11 cellular contexts compared by ENCODE assay signal in the genomic region with DNA sequence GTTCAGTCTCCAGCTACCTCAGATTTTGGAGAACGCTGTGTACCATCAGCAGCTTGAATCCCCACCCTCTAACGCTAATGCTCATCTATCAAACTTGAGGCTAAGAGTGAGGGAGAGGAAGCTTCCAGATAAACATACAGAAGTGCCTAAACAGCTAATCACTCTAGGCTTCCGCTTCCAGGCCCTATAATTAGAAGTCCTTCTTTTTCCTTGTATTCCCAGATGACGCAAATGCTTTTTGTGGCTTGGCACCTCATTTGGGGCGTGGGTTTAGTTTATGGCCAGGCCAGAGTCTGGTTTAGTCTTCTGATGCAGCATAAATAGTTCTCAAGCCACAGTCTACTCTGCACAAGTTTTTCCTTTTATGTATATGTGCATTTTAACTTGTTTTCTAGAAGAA.
DNase-seq lines count a peak whose midpoint lies in the region; ATAC-seq, FAIRE-seq and TF ChIP-seq lines count a peak whose summit lies in the region.
"Had no signal": no experiment of that assay in that cellular context is flagged by ENCODE, and none has a peak within 500 bp of the region (broad histone marks: within the 10 kb centered on the region; RNA-seq: fewer than 3 reads in every experiment).

No MANE protein-coding gene starts in this region.

- CTCF ChIA-PET in activated CD4-positive, alpha-beta memory T cell treated with anti-CD3 and anti-CD28 coated beads for 36 hours (lab: Charles Lee): no interaction called here

- no peaks in the 10 kb centered on the region for H3K36me3 ChIP-seq in lower lobe of right lung
- H3K36me3 ChIP-seq in aorta (ENCODE audit: control insufficient read depth in 1 of 2, insufficient read depth in 2 of 2, low read length in 1 of 2): no peaks in the 10 kb centered on the region

- peak in 2 of 3 experiments; percentile 14 to 34 for DNase-seq in NCI-H1417 (lab: John Stamatoyannopoulos, UW)
- DNase-seq in NCI-H1417 treated with DMSO at 0.1 percent for 48 hours (lab: John Stamatoyannopoulos, UW): no peak
- no peak for DNase-seq in lower lobe of right lung
- peak; percentile 83 to 85 for DNase-seq in aorta
- no peak for DNase-seq in GM19238 (ENCODE audit: insufficient read length, low spot score)
- no peak for DNase-seq in ecto neural progenitor cell (ENCODE audit: low spot score)
- DNase-seq in activated CD4-positive, alpha-beta memory T cell treated with anti-CD3 and anti-CD28 coated beads for 36 hours: no peak
- DNase-seq: 8988T; NCI-H524 treated with DMSO at 0.1 percent for 48 hours; stimulated activated CD4-positive, alpha-beta T cell treated with anti-CD3 and anti-CD28 coated beads, Interleukin-15, amount 100 ng/mL, for 24 hours had no signal

- peak; percentile 31 for FAIRE-seq in colon (lab: Jason Lieb, UNC)

- no peaks in the 10 kb centered on the region for H3K27me3 Mint-ChIP-seq in activated CD4-positive, alpha-beta memory T cell treated with anti-CD3 and anti-CD28 coated beads for 36 hours

- no peaks in the 10 kb centered on the region for H3K9me3 ChIP-seq in lower lobe of right lung
- H3K9me3 ChIP-seq in aorta (ENCODE audit: control insufficient read depth, low read length): no peaks in the 10 kb centered on the region

- no peak overlapping the region for H3K4me3 Mint-ChIP-seq in activated CD4-positive, alpha-beta memory T cell treated with anti-CD3 and anti-CD28 coated beads for 36 hours

- H3K27ac Mint-ChIP-seq in activated CD4-positive, alpha-beta memory T cell treated with anti-CD3 and anti-CD28 coated beads for 36 hours: no peak overlapping the region

- no peaks in the 10 kb centered on the region for H3K9me3 Mint-ChIP-seq in activated CD4-positive, alpha-beta memory T cell treated with anti-CD3 and anti-CD28 coated beads for 36 hours

- 2 to 5% methylated on average over 5 of the region's 5 CpGs for WGBS in aorta, 2 donors

- intact Hi-C loops in lower lobe of right lung (cut with DNase I) (no loop called here), aorta (cut with DNase I) (no loop called here)
- intact Hi-C loops in activated CD4-positive, alpha-beta memory T cell treated with anti-CD3 and anti-CD28 coated beads for 36 hours (cut with micrococcal nuclease): no loop called here

- no peaks in the 10 kb centered on the region for H3K4me1 Mint-ChIP-seq in activated CD4-positive, alpha-beta memory T cell treated with anti-CD3 and anti-CD28 coated beads for 36 hours (ENCODE audit: low read depth)

- H3K4me1 ChIP-seq in lower lobe of right lung: peaks cover 9% of the 10 kb centered on the region
- peaks cover 0 to 3% of the 10 kb centered on the region in 2 donors for H3K4me1 ChIP-seq in aorta (ENCODE audit: control insufficient read depth in 1 of 2, insufficient read depth in 2 of 2, low read length in 2 of 2)

- H3K27me3 ChIP-seq in lower lobe of right lung (ENCODE audit: low read depth): no peaks in the 10 kb centered on the region
- H3K27me3 ChIP-seq in aorta (ENCODE audit: control insufficient read depth in 1 of 2, insufficient read depth in 2 of 2, low read length in 1 of 2): no peaks in the 10 kb centered on the region

- ATAC-seq in lower lobe of right lung: peak; percentile 78 to 82
- peak; percentile 83 for ATAC-seq in aorta (ENCODE audit: low FRiP score)

- H3K4me3 ChIP-seq in lower lobe of right lung (no peak overlapping the region), aorta (ENCODE audit: low read length in 2 of 2) (no peak overlapping the region)

- H3K27ac ChIP-seq in lower lobe of right lung (peak overlapping the region; percentile 50), aorta (ENCODE audit: low read depth in 1 of 2, low read length in 2 of 2) (peak overlapping the region in 1 of 2 donors; percentile 92)

- POLR2A ChIA-PET in activated CD4-positive, alpha-beta memory T cell treated with anti-CD3 and anti-CD28 coated beads for 36 hours (lab: Charles Lee): no interaction called here

- H3K36me3 Mint-ChIP-seq in activated CD4-positive, alpha-beta memory T cell treated with anti-CD3 and anti-CD28 coated beads for 36 hours: no peaks in the 10 kb centered on the region

- TF ChIP-seq CTCF in lower lobe of right lung (IDR thresholded peaks at IDR 0.05): no peak

Comparison
In these comparisons a context has a peak if more than half of its experiments do, and no peak if none do; other contexts are left out.
1. DNase-seq: peak in NCI-H1417 (2 of 3) and aorta (2 of 2); none in NCI-H1417 treated with DMSO at 0.1 percent for 48 hours (single experiment), lower lobe of right lung (single experiment), GM19238 (single experiment), ecto neural progenitor cell (single experiment) and activated CD4-positive, alpha-beta memory T cell treated with anti-CD3 and anti-CD28 coated beads for 36 hours (single experiment).